In the genomic region with DNA sequence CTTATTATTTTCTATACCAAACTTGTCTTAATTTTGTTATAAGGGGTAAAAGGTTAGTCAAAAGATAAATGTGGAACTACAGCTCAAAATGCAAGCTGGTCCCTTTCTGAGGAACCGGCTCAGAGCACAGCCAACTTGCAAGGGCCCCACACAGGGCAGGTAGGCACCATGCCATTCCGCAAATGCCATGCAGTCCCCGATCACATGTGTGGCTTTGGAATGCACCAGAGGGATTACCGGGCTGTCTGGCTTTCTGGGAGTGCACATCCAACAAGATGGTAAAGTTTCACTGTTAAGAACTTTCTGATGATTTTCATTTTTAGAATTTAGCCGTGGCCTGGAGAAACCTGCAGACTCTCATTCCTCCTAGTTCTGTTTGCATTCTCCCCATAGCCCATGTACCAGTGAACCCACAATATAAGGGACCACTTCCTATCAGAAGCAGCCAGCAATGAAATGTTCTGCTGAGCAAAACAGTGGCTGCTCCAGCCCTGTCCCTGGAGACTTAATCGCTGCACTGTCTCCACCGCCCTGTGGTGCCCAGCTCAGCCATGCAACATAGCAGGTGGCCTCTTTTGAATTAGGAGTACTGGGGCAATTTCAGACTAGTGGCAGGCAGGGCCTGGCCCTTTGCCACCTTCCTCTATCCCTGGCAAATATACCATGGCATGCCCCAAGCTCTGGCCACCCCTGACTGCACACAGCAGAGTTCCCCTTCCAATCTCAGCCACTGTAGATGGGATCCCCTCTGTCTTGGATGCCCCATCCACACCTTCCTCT, we compare ENCODE assay signal across 12 cellular contexts. TPM values are rescaled to one million over a fixed set of nuclear protein-coding genes. Genes with fewer than 3 reads are reported as not detected.
DNase-seq lines count a peak whose midpoint lies in the region; ATAC-seq, FAIRE-seq and TF ChIP-seq lines count a peak whose summit lies in the region.
"Had no signal": no experiment of that assay in that cellular context is flagged by ENCODE, and none has a peak within 500 bp of the region (broad histone marks: within the 10 kb centered on the region; RNA-seq: fewer than 3 reads in every experiment).

No MANE protein-coding gene starts in this region.

- H3K18ac ChIP-seq in mesenchymal stem cell (ENCODE audit: low read depth in 1 of 2, low read length in 2 of 2): no peak overlapping the region

- peak overlapping the region in 1 of 2 experiments; percentile 38 for H2BK12ac ChIP-seq in mesenchymal stem cell (ENCODE audit: low read length in 2 of 2)

- no peak overlapping the region for H3K23ac ChIP-seq in mesenchymal stem cell (ENCODE audit: low read length in 2 of 2)

- CTCF ChIA-PET in A549 (lab: Yijun Ruan, JAX): interaction anchor here (0.9 to 7.8 kb wide), 2 partner anchors 40 to 206 kb away, joined by 3 to 49 read pairs; no protein-coding TSS in a partner anchor
- CTCF ChIA-PET in OCI-LY7 (lab: Charles Lee; ENCODE audit: unreplicated experiment): no interaction called here

- no peak for TF ChIP-seq RAD21 in A549 (conservative IDR thresholded peaks at IDR 0.05 in 1 of 2, IDR thresholded peaks at IDR 0.05 in 1 of 2)

- peak overlapping the region; percentile 43 for H4K91ac ChIP-seq in mesenchymal stem cell (ENCODE audit: low read length)

- no peak overlapping the region for H2BK120ac ChIP-seq in mesenchymal stem cell (ENCODE audit: low read depth, low read length)

- BruUV-seq in OCI-LY7 (replicated peaks; lab: Mats Ljungman, UMichigan): no TSS peak

- TF ChIP-seq POLR2A in A549 (IDR thresholded peaks at IDR 0.05; ENCODE audit: low read length): no peak
- TF ChIP-seq POLR2A in body of pancreas (IDR thresholded peaks at IDR 0.05): peak in 1 of 3 donors; percentile 13

- H3K27me3 ChIP-seq in body of pancreas (no peaks in the 10 kb centered on the region), mesenchymal stem cell (ENCODE audit: control insufficient read depth in 1 of 2, insufficient read depth in 1 of 2, low read length in 2 of 2) (no peaks in the 10 kb centered on the region)

- intact Hi-C loops in body of pancreas (cut with DNase I) (no loop called here), OCI-LY7 (cut with micrococcal nuclease; ENCODE audit: unreplicated experiment) (no loop called here)

- peak overlapping the region; percentile 39 for H4K8ac ChIP-seq in mesenchymal stem cell (ENCODE audit: low read length)

- peak overlapping the region; percentile 36 to 81; a peak in 4 of 6 replicates for H3K27ac ChIP-seq in A549
- H3K27ac ChIP-seq in body of pancreas: peak overlapping the region; percentile 63 to 82 (median 72)
- H3K27ac ChIP-seq in mesenchymal stem cell (ENCODE audit: low read length, poor library complexity, severe bottlenecking): peak overlapping the region; percentile 77
- H3K27ac ChIP-seq in OCI-LY7 (ENCODE audit: low read depth, low read length, poor library complexity, severe bottlenecking): no peak overlapping the region

- H3K36me3 ChIP-seq in body of pancreas (replicated peaks in 1 of 2; ENCODE audit: insufficient read depth in 1 of 2, low read depth in 2 of 2) (no peaks in the 10 kb centered on the region), mesenchymal stem cell (ENCODE audit: control insufficient read depth in 1 of 2, insufficient read depth in 2 of 2, low read depth in 1 of 2, low read length in 2 of 2) (peaks cover 2 to 32% of the 10 kb centered on the region in 2 experiments), OCI-LY7 (ENCODE audit: insufficient read depth, low read length) (no peaks in the 10 kb centered on the region)

- no peak overlapping the region for H3K4me3 ChIP-seq in A549
- no peak overlapping the region for H3K4me3 ChIP-seq in body of pancreas
- H3K4me3 ChIP-seq in mesenchymal stem cell (ENCODE audit: insufficient read depth in 1 of 2, low read depth in 1 of 2, low read length in 2 of 2): no peak overlapping the region
- H3K4me3 ChIP-seq in OCI-LY7 (ENCODE audit: low read depth, low read length, poor library complexity, severe bottlenecking): no peak overlapping the region
- H3K4me3 ChIP-seq: coronary artery had no signal

- H3K4ac ChIP-seq in mesenchymal stem cell (ENCODE audit: low read depth in 1 of 2, low read length in 2 of 2): peak overlapping the region in 1 of 2 experiments; percentile 35

- H2BK15ac ChIP-seq in mesenchymal stem cell (ENCODE audit: low read depth, poor library complexity, severe bottlenecking): no peak overlapping the region

- H4K20me1 ChIP-seq in OCI-LY7 (ENCODE audit: insufficient read depth, low read length): no peaks in the 10 kb centered on the region; the same call in 1 of the 2 replicates

- H3K4me2 ChIP-seq in A549: peak overlapping the region; percentile 78
- no peak overlapping the region for H3K4me2 ChIP-seq in mesenchymal stem cell (ENCODE audit: low read length, poor library complexity, severe bottlenecking)
- no peak overlapping the region for H3K4me2 ChIP-seq in OCI-LY7 (ENCODE audit: low read length)

- TF ChIP-seq CTCF in A549 (IDR thresholded peaks at IDR 0.05) (no peak), body of pancreas (IDR thresholded peaks at IDR 0.05) (no peak), OCI-LY7 (conservative IDR thresholded peaks at IDR 0.05; ENCODE audit: low read length) (no peak)

- 76% methylated on average over 7 of the region's 7 CpGs for WGBS in A549 (ENCODE audit: missing lambda C conversion rate)
- 64 to 71% methylated on average over 5 to 7 of the region's 7 CpGs for WGBS in body of pancreas, 2 donors
- 90% methylated on average over 7 of the region's 7 CpGs for WGBS in mesenchymal stem cell

- no peaks in the 10 kb centered on the region for H3K79me2 ChIP-seq in OCI-LY7 (ENCODE audit: insufficient read depth, low read depth, low read length)

- no peak for TF ChIP-seq EP300 in A549 (IDR thresholded peaks at IDR 0.05)

- H3K9me2 ChIP-seq in OCI-LY7 (ENCODE audit: insufficient read depth, low read length): no peaks in the 10 kb centered on the region

- POLR2A ChIA-PET in A549 (lab: Yijun Ruan, JAX) (no interaction called here), OCI-LY7 (lab: Charles Lee) (interaction anchor here (0.6 kb wide), 2 partner anchors 30 to 527 kb away, joined by 3 to 8 read pairs; no protein-coding TSS in a partner anchor)

- H2AK5ac ChIP-seq in mesenchymal stem cell (ENCODE audit: low read length, severe bottlenecking): peak overlapping the region; percentile 91

- H2BK5ac ChIP-seq in mesenchymal stem cell (ENCODE audit: low read depth, low read length, poor library complexity, severe bottlenecking): peak overlapping the region; percentile 53

- no peak for FAIRE-seq in A549 (lab: Jason Lieb, UNC)
- FAIRE-seq: GM12892 had no signal

- H3K79me1 ChIP-seq in mesenchymal stem cell (replicated peaks; ENCODE audit: low read length, poor library complexity, severe bottlenecking): no peaks in the 10 kb centered on the region

- H3K9ac ChIP-seq in mesenchymal stem cell (ENCODE audit: low read length): no peak overlapping the region

- no peak overlapping the region for H2AFZ ChIP-seq in mesenchymal stem cell (ENCODE audit: low read depth, low read length)
- H2AFZ ChIP-seq in OCI-LY7 (ENCODE audit: low read length): no peak overlapping the region

- peaks cover 86% of the 10 kb centered on the region for H3K4me1 ChIP-seq in A549
- peaks cover 74% of the 10 kb centered on the region for H3K4me1 ChIP-seq in body of pancreas
- H3K4me1 ChIP-seq in mesenchymal stem cell (ENCODE audit: control insufficient read depth, insufficient read depth, low read depth, low read length): peaks cover 45% of the 10 kb centered on the region
- no peaks in the 10 kb centered on the region for H3K4me1 ChIP-seq in OCI-LY7 (ENCODE audit: insufficient read depth, low read length, poor library complexity, severe bottlenecking)

- DNase-seq in A549 (ENCODE audit: low read depth in 1 of 2, low spot score in 1 of 2) (no peak), NAMALWA (ENCODE audit: low spot score) (peak; percentile 28), body of pancreas (peak; percentile 55 to 70 (median 60)), mesenchymal stem cell (no peak), OCI-LY7 (ENCODE audit: low spot score) (no peak), NCI-H146 treated with DMSO at 0.1 percent for 48 hours (lab: John Stamatoyannopoulos, UW; ENCODE audit: unreplicated experiment) (no peak)
- DNase-seq: NCI-H2227 treated with DMSO at 0.1 percent for 48 hours, T-helper 2 cell had no signal

- ATAC-seq in A549 (peak; percentile 28 to 42; a peak in 3 of 6 replicates), body of pancreas (peak; percentile 73), GM18907 (IDR thresholded peaks at IDR 0.05; ENCODE audit: unreplicated experiment) (no peak), HG02981 (IDR thresholded peaks at IDR 0.05; ENCODE audit: unreplicated experiment) (no peak)

- H3K14ac ChIP-seq in mesenchymal stem cell (ENCODE audit: low read length in 2 of 2): peak overlapping the region in 1 of 2 experiments; percentile 51

- H3K9me3 ChIP-seq in A549: no peaks in the 10 kb centered on the region
- no peaks in the 10 kb centered on the region for H3K9me3 ChIP-seq in body of pancreas
- no peaks in the 10 kb centered on the region for H3K9me3 ChIP-seq in mesenchymal stem cell (ENCODE audit: control insufficient read depth, low read length)
- no peaks in the 10 kb centered on the region for H3K9me3 ChIP-seq in OCI-LY7 (ENCODE audit: low read length)

TF ChIP-seq in A549, 52 proteins besides CTCF, POLR2A, EP300 and RAD21 (continues in another document):
- TF ChIP-seq, protein P1, sequence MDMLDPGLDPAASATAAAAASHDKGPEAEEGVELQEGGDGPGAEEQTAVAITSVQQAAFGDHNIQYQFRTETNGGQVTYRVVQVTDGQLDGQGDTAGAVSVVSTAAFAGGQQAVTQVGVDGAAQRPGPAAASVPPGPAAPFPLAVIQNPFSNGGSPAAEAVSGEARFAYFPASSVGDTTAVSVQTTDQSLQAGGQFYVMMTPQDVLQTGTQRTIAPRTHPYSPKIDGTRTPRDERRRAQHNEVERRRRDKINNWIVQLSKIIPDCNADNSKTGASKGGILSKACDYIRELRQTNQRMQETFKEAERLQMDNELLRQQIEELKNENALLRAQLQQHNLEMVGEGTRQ (IDR thresholded peaks at IDR 0.05): no peak
- TF ChIP-seq RCOR1 (IDR thresholded peaks at IDR 0.05; ENCODE audit: low read depth, low read length) (no peak), POLR2AphosphoS2 (conservative IDR thresholded peaks at IDR 0.05; ENCODE audit: low read length) (no peak), TP53 (CRISPR knock-in tag; IDR thresholded peaks at IDR 0.05) (no peak)

RNA-seq across cellular contexts. Expression of gene SHB, which starts 11.4 kb away (rescaled TPM):
- 15.4 and 16.4 TPM in 2 replicates for polyA plus RNA-seq in A549 (2011; rRNA removed)
- polyA plus RNA-seq in A549 (2012; cell fraction: cytosol; rRNA removed): 20.9 and 25.8 TPM in 2 replicates
- polyA plus RNA-seq in A549 (2012; cell fraction: nucleus; rRNA removed): 18.9 and 20.7 TPM in 2 replicates
- 21.6 to 22.4 TPM (median 22.0 TPM) in 3 replicates for polyA plus RNA-seq in A549 (2017; fragmentation: RNase III; extraction: RNeasy Plus Mini Kit Qiagen cat#74134 plus additional on column Dnase treatment)
- 23.8 and 23.9 TPM in 2 replicates for polyA minus RNA-seq in A549 (2011; rRNA and poly(A)+ RNA removed)
- 10 to 100 TPM; 25.2 to 29.3 TPM for total RNA-seq in body of pancreas
- 18.4 TPM for polyA plus RNA-seq in mesenchymal stem cell (2013, experiment 1 of 2)
- 17.9 TPM for polyA plus RNA-seq in mesenchymal stem cell (2013, experiment 2 of 2)
- 0.41 and 0.93 TPM in 2 replicates for total RNA-seq in OCI-LY7 (2014; rRNA removed; shearing (Covaris generic))
- total RNA-seq in OCI-LY7 (2022): 0.55 and 1.0 TPM in 2 replicates

Comparison
In these comparisons a context has a peak if more than half of its experiments do, and no peak if none do; other contexts are left out.
1. ATAC-seq: peak in A549 (2 of 2) and body of pancreas (single experiment); none in GM18907 (single experiment) and HG02981 (single experiment).
2. DNase-seq: peak in NAMALWA (single experiment) and body of pancreas (4 of 4); none in A549 (0 of 2), mesenchymal stem cell (single experiment), OCI-LY7 (single experiment) and NCI-H146 treated with DMSO at 0.1 percent for 48 hours (single experiment).
3. RNA of gene SHB, which starts 11.4 kb away (total RNA-seq): 25.2 to 29.3 TPM in body of pancreas; 0.41 to 1.0 TPM in OCI-LY7; every median in the first group is over 10 times any median in the second.